13 cellular contexts compared by ENCODE assay signal in genomic region chr17:18143044-18143936, GRCh38. TPM values are rescaled to one million over a fixed set of nuclear protein-coding genes. Genes with fewer than 3 reads are reported as not detected.
A peak's percentile ranks its signal among the peaks of the same experiment; 100 is the strongest.
DNase-seq lines count a peak whose midpoint lies in the region; ATAC-seq and TF ChIP-seq lines count a peak whose summit lies in the region.
"Had no signal": no experiment of that assay in that cellular context is flagged by ENCODE, and none has a peak within 500 bp of the region (broad histone marks: within the 10 kb centered on the region; RNA-seq: fewer than 3 reads in every experiment).

No MANE protein-coding gene starts in this region.

- no peaks in the 10 kb centered on the region for H3K9me3 Mint-ChIP-seq in activated naive CD8-positive, alpha-beta T cell treated with anti-CD3 and anti-CD28 coated beads, Interleukin-2, amount 50 U/mL, for 24 hours
- H3K9me3 Mint-ChIP-seq in activated naive CD8-positive, alpha-beta T cell treated with anti-CD3 and anti-CD28 coated beads for 36 hours: no peaks in the 10 kb centered on the region

- no peak overlapping the region for H3K4me3 Mint-ChIP-seq in activated naive CD8-positive, alpha-beta T cell treated with anti-CD3 and anti-CD28 coated beads, Interleukin-2, amount 50 U/mL, for 24 hours
- H3K4me3 Mint-ChIP-seq in activated naive CD8-positive, alpha-beta T cell treated with anti-CD3 and anti-CD28 coated beads for 36 hours: no peak overlapping the region

- H3K27ac ChIP-seq in upper lobe of left lung: peak overlapping the region in 1 of 4 donors; percentile 21

- H3K4me1 ChIP-seq in upper lobe of left lung: peaks cover 0 to 10% (median 5%) of the 10 kb centered on the region in 4 donors

- peak; percentile 21 for DNase-seq in activated naive CD8-positive, alpha-beta T cell treated with anti-CD3 and anti-CD28 coated beads, Interleukin-2, amount 50 U/mL, for 24 hours
- DNase-seq in activated naive CD8-positive, alpha-beta T cell treated with anti-CD3 and anti-CD28 coated beads for 36 hours: no peak
- DNase-seq in NCI-H82 (lab: John Stamatoyannopoulos, UW): peak; percentile 71
- DNase-seq in epithelial cell of proximal tubule (ENCODE audit: low read depth): no peak
- DNase-seq in upper lobe of left lung: peak; percentile 56 to 79
- DNase-seq: amniotic stem cell, T1000, trophoblast cell had no signal

- H3K9me3 ChIP-seq in upper lobe of left lung: no peaks in the 10 kb centered on the region

- ATAC-seq in activated naive CD8-positive, alpha-beta T cell treated with anti-CD3 and anti-CD28 coated beads, Interleukin-2, amount 50 U/mL, for 24 hours: no peak
- ATAC-seq in upper lobe of left lung (ENCODE audit: low FRiP score in 2 of 2) (no peak), GM21825 (IDR thresholded peaks at IDR 0.05; ENCODE audit: unreplicated experiment) (no peak), GM21576 (IDR thresholded peaks at IDR 0.05; ENCODE audit: unreplicated experiment) (no peak), HG03095 (IDR thresholded peaks at IDR 0.05; ENCODE audit: unreplicated experiment) (no peak)

- no peaks in the 10 kb centered on the region for H3K27me3 ChIP-seq in upper lobe of left lung

- no peak overlapping the region for H3K27ac Mint-ChIP-seq in activated naive CD8-positive, alpha-beta T cell treated with anti-CD3 and anti-CD28 coated beads, Interleukin-2, amount 50 U/mL, for 24 hours
- H3K27ac Mint-ChIP-seq in activated naive CD8-positive, alpha-beta T cell treated with anti-CD3 and anti-CD28 coated beads for 36 hours: no peak overlapping the region

- H3K27me3 Mint-ChIP-seq in activated naive CD8-positive, alpha-beta T cell treated with anti-CD3 and anti-CD28 coated beads, Interleukin-2, amount 50 U/mL, for 24 hours: no peaks in the 10 kb centered on the region
- no peaks in the 10 kb centered on the region for H3K27me3 Mint-ChIP-seq in activated naive CD8-positive, alpha-beta T cell treated with anti-CD3 and anti-CD28 coated beads for 36 hours

- TF ChIP-seq CTCF in epithelial cell of proximal tubule (conservative IDR thresholded peaks at IDR 0.05; ENCODE audit: low read depth, low read length) (peak; percentile 44), upper lobe of left lung (IDR thresholded peaks at IDR 0.05) (peak in 3 of 6 experiments; percentile 6 to 45 (median 36))

- H3K4me1 Mint-ChIP-seq in activated naive CD8-positive, alpha-beta T cell treated with anti-CD3 and anti-CD28 coated beads, Interleukin-2, amount 50 U/mL, for 24 hours: peaks cover 4% of the 10 kb centered on the region
- no peaks in the 10 kb centered on the region for H3K4me1 Mint-ChIP-seq in activated naive CD8-positive, alpha-beta T cell treated with anti-CD3 and anti-CD28 coated beads for 36 hours

- no peaks in the 10 kb centered on the region for H3K36me3 ChIP-seq in upper lobe of left lung

- no peak for TF ChIP-seq POLR2A in upper lobe of left lung (IDR thresholded peaks at IDR 0.05)

- 52 to 76% methylated on average over 14 to 17 of the region's 18 CpGs for WGBS in upper lobe of left lung, 2 donors

- H3K4me3 ChIP-seq in epithelial cell of proximal tubule (ENCODE audit: low read depth, low read length) (no peak overlapping the region), upper lobe of left lung (peak overlapping the region in 1 of 4 donors; percentile 3)

- no peak for TF ChIP-seq EP300 in upper lobe of left lung (IDR thresholded peaks at IDR 0.05)

- H3K36me3 Mint-ChIP-seq in activated naive CD8-positive, alpha-beta T cell treated with anti-CD3 and anti-CD28 coated beads, Interleukin-2, amount 50 U/mL, for 24 hours (ENCODE audit: low read depth): no peaks in the 10 kb centered on the region
- H3K36me3 Mint-ChIP-seq in activated naive CD8-positive, alpha-beta T cell treated with anti-CD3 and anti-CD28 coated beads for 36 hours: no peaks in the 10 kb centered on the region

RNA-seq across cellular contexts. Expression of gene MYO15A, which starts 34.7 kb away (rescaled TPM):
- under 1 TPM; 0.60 to 0.68 TPM for total RNA-seq in activated naive CD8-positive, alpha-beta T cell treated with anti-CD3 and anti-CD28 coated beads for 36 hours
- total RNA-seq in epithelial cell of proximal tubule: 0.07 and 0.17 TPM in 2 replicates
- 1 to 10 TPM; 2.0 to 9.4 (median 3.9) TPM for total RNA-seq in upper lobe of left lung
- total RNA-seq: G401, LHCN-M2 had no signal

RNA-seq across cellular contexts. Expression of gene ALKBH5, which starts 40.3 kb away (rescaled TPM):
- 100 to 1,000 TPM; 163 TPM for total RNA-seq in activated naive CD8-positive, alpha-beta T cell treated with anti-CD3 and anti-CD28 coated beads for 36 hours
- 81.2 and 101 TPM in 2 replicates for total RNA-seq in epithelial cell of proximal tubule
- total RNA-seq in upper lobe of left lung: 100 to 1,000 TPM in 1 of 6 donors, 10 to 100 TPM in 5; 63.9 to 112 (median 94.7) TPM

RNA-seq across cellular contexts. Expression of gene DRG2, which starts 55.5 kb away (rescaled TPM):
- 10 to 100 TPM; 52.2 to 52.4 TPM for total RNA-seq in activated naive CD8-positive, alpha-beta T cell treated with anti-CD3 and anti-CD28 coated beads for 36 hours
- total RNA-seq in epithelial cell of proximal tubule: 35.3 and 57.5 TPM in 2 replicates
- 10 to 100 TPM; 28.7 to 40.9 (median 33.5) TPM for total RNA-seq in upper lobe of left lung

Comparison
In these comparisons a context has a peak if more than half of its experiments do, and no peak if none do; other contexts are left out.
1. DNase-seq: peak in activated naive CD8-positive, alpha-beta T cell treated with anti-CD3 and anti-CD28 coated beads, Interleukin-2, amount 50 U/mL, for 24 hours (single experiment), NCI-H82 (single experiment) and upper lobe of left lung (2 of 2); none in activated naive CD8-positive, alpha-beta T cell treated with anti-CD3 and anti-CD28 coated beads for 36 hours (single experiment) and epithelial cell of proximal tubule (single experiment).